8 cellular contexts compared by ENCODE assay signal in the genomic region with DNA sequence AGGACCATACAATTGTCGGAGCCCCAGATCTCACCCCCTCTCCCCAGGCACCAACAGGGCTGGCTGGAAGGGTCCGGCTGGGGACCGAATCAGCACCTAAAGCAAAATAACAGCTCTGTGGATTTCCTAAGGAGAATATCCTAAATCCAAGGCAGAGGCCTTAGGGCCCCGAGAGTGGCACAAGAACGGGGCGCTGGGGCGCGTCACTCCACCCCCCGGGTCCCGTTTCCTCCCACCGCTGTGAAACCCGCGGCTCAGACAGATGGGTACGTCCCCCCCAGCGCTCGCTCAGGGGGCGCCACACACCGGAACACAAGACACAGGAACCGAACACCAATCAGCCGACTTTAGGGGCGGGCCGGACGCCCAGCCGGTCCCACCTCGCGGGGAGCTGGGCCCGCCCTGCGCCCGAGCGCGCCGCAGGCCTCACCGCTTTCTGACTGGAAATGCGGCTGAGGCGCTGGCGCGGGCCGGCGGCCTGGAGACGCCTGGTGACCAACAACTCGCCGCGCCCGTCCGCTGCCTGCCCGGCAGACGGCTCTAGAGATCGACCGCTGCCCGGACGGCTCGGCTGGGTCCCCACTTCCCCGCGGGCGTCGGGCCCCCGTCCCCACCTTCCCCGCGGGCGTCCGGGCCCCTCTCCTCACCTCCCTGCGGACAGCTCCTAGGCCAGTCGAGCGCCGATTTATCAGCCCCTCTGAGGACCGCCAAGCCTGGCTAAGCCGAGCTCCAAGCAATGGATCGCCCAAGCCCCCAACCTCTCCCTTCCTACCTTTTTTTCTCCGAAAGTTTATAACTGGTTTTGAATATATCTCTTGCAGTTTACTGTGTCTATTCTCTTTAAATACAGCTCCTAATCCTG. TPM values are rescaled to one million over a fixed set of nuclear protein-coding genes. Genes with fewer than 3 reads are reported as not detected.
DNase-seq lines count a peak whose midpoint lies in the region; ATAC-seq and TF ChIP-seq lines count a peak whose summit lies in the region.

A gene with protein sequence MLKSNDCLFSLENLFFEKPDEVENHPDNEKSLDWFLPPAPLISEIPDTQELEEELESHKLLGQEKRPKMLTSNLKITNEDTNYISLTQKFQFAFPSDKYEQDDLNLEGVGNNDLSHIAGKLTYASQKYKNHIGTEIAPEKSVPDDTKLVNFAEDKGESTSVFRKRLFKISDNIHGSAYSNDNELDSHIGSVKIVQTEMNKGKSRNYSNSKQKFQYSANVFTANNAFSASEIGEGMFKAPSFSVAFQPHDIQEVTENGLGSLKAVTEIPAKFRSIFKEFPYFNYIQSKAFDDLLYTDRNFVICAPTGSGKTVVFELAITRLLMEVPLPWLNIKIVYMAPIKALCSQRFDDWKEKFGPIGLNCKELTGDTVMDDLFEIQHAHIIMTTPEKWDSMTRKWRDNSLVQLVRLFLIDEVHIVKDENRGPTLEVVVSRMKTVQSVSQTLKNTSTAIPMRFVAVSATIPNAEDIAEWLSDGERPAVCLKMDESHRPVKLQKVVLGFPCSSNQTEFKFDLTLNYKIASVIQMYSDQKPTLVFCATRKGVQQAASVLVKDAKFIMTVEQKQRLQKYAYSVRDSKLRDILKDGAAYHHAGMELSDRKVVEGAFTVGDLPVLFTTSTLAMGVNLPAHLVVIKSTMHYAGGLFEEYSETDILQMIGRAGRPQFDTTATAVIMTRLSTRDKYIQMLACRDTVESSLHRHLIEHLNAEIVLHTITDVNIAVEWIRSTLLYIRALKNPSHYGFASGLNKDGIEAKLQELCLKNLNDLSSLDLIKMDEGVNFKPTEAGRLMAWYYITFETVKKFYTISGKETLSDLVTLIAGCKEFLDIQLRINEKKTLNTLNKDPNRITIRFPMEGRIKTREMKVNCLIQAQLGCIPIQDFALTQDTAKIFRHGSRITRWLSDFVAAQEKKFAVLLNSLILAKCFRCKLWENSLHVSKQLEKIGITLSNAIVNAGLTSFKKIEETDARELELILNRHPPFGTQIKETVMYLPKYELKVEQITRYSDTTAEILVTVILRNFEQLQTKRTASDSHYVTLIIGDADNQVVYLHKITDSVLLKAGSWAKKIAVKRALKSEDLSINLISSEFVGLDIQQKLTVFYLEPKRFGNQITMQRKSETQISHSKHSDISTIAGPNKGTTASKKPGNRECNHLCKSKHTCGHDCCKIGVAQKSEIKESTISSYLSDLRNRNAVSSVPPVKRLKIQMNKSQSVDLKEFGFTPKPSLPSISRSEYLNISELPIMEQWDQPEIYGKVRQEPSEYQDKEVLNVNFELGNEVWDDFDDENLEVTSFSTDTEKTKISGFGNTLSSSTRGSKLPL (N-terminal part only) (minus strand): TSS at position 687 of the 862 bp plus-strand sequence. CDS start 3,755 bp downstream, outside the sequence.

- H3K9me3 ChIP-seq in PC-3 (ENCODE audit: low read length) (no peaks in the 10 kb centered on the region), cardiac muscle cell (ENCODE audit: low read depth) (no peaks in the 10 kb centered on the region), parathyroid adenoma (ENCODE audit: control insufficient read depth, low read length) (no peaks in the 10 kb centered on the region)

- no peak within 1 kb of the TSS for H3K9ac ChIP-seq in PC-3 (ENCODE audit: low read length)
- H3K9ac ChIP-seq in parathyroid adenoma: no peak within 1 kb of the TSS

- ATAC-seq in GM21390 (IDR thresholded peaks at IDR 0.05; ENCODE audit: unreplicated experiment): peak; percentile 99
- ATAC-seq in PC-3: peak; percentile 56
- ATAC-seq in activated naive CD4-positive, alpha-beta T cell treated with anti-CD3 and anti-CD28 coated beads, Interleukin-2, amount 50 U/mL, for 72 hours: peak; percentile 84 to 98

- H2AFZ ChIP-seq in PC-3 (ENCODE audit: low read length): peak within 1 kb of the TSS; percentile 52; the same call in 1 of the 2 replicates
- peak within 1 kb of the TSS; percentile 97 for H2AFZ ChIP-seq in parathyroid adenoma

- H4K20me1 ChIP-seq in PC-3 (ENCODE audit: low read length): no peaks in the 10 kb centered on the region

- no peaks in the 10 kb centered on the region for H3K27me3 Mint-ChIP-seq in type B pancreatic cell

- H3K36me3 ChIP-seq in PC-3 (ENCODE audit: low read depth, low read length): no peaks in the 10 kb centered on the region
- H3K36me3 ChIP-seq in cardiac muscle cell: no peaks in the 10 kb centered on the region
- H3K36me3 ChIP-seq in parathyroid adenoma (ENCODE audit: control insufficient read depth, insufficient read depth, low read length): no peaks in the 10 kb centered on the region

- POLR2A ChIA-PET in PC-3 (lab: Charles Lee; ENCODE audit: unreplicated experiment): no interaction called here

- peak; percentile 74 for DNase-seq in DMS153 (lab: John Stamatoyannopoulos, UW)
- DNase-seq in HS-5 (ENCODE audit: low read depth): peak; percentile 29
- DNase-seq in PC-3: no peak
- DNase-seq in activated naive CD4-positive, alpha-beta T cell treated with anti-CD3 and anti-CD28 coated beads, Interleukin-2, amount 50 U/mL, for 72 hours (ENCODE audit: low spot score in 2 of 2): peak; percentile 57 to 58
- peak; percentile 85 to 91 for DNase-seq in cardiac muscle cell (ENCODE audit: low read depth in 1 of 2, low spot score in 1 of 2)
- peak; percentile 84 for DNase-seq in type B pancreatic cell (ENCODE audit: extremely low spot score, unreplicated experiment)

- no peak within 1 kb of the TSS for H3K27ac ChIP-seq in PC-3 (ENCODE audit: low read length)
- H3K27ac ChIP-seq in cardiac muscle cell: peak within 1 kb of the TSS; percentile 77
- peak within 1 kb of the TSS; percentile 51 for H3K27ac ChIP-seq in parathyroid adenoma

- peak within 1 kb of the TSS; percentile 62 for H3K4me2 ChIP-seq in PC-3 (ENCODE audit: low read length)
- peak within 1 kb of the TSS; percentile 65 for H3K4me2 ChIP-seq in parathyroid adenoma (ENCODE audit: low read length)

- H3K4me1 ChIP-seq in PC-3 (ENCODE audit: insufficient read depth, low read length) (no peaks in the 10 kb centered on the region), cardiac muscle cell (ENCODE audit: low read depth) (peaks cover 6% of the 10 kb centered on the region), parathyroid adenoma (no peaks in the 10 kb centered on the region)

- H3K79me2 ChIP-seq in PC-3 (ENCODE audit: low read length) (no peaks in the 10 kb centered on the region), parathyroid adenoma (no peaks in the 10 kb centered on the region)

- H3K27me3 ChIP-seq in PC-3 (ENCODE audit: low read length) (peaks cover 74% of the 10 kb centered on the region), cardiac muscle cell (no peaks in the 10 kb centered on the region), parathyroid adenoma (ENCODE audit: control insufficient read depth, insufficient read depth, low read length) (no peaks in the 10 kb centered on the region)

- H3K4me3 ChIP-seq in PC-3 (ENCODE audit: low read length) (peak within 1 kb of the TSS; percentile 46), cardiac muscle cell (peak within 1 kb of the TSS; percentile 53), parathyroid adenoma (ENCODE audit: low read depth, low read length) (peak within 1 kb of the TSS; percentile 64)

- H3K4me1 Mint-ChIP-seq in type B pancreatic cell (ENCODE audit: unreplicated experiment): peaks cover 7% of the 10 kb centered on the region

- no peaks in the 10 kb centered on the region for H3K36me3 Mint-ChIP-seq in activated naive CD4-positive, alpha-beta T cell treated with anti-CD3 and anti-CD28 coated beads, Interleukin-2, amount 50 U/mL, for 72 hours
- peaks cover 7% of the 10 kb centered on the region for H3K36me3 Mint-ChIP-seq in type B pancreatic cell

- intact Hi-C loops in PC-3 (cut with micrococcal nuclease): loop anchor here (5.0 to 10.0 kb wide), 3 partner anchors 237 to 1357 kb away; no protein-coding TSS in a partner anchor

- peak within 1 kb of the TSS; percentile 93 for H3K4me3 Mint-ChIP-seq in type B pancreatic cell

- H3K27ac Mint-ChIP-seq in activated naive CD4-positive, alpha-beta T cell treated with anti-CD3 and anti-CD28 coated beads, Interleukin-2, amount 50 U/mL, for 72 hours: peak within 1 kb of the TSS in 1 of 2 donors; percentile 85
- peak within 1 kb of the TSS; percentile 59 for H3K27ac Mint-ChIP-seq in type B pancreatic cell

- CTCF ChIA-PET in PC-3 (lab: Charles Lee): no interaction called here

- no peaks in the 10 kb centered on the region for H3K9me3 Mint-ChIP-seq in activated naive CD4-positive, alpha-beta T cell treated with anti-CD3 and anti-CD28 coated beads, Interleukin-2, amount 50 U/mL, for 72 hours
- H3K9me3 Mint-ChIP-seq in type B pancreatic cell: no peaks in the 10 kb centered on the region

- TF ChIP-seq CTCF in PC-3 (conservative IDR thresholded peaks at IDR 0.05; ENCODE audit: low read depth, low read length): no peak
- TF ChIP-seq CTCF in cardiac muscle cell (IDR thresholded peaks at IDR 0.05; ENCODE audit: low read depth, low read length): peak; percentile 3
- no peak for TF ChIP-seq CTCF in parathyroid adenoma (IDR thresholded peaks at IDR 0.05)
- TF ChIP-seq CTCF in type B pancreatic cell (conservative IDR thresholded peaks at IDR 0.05): no peak

- no peaks in the 10 kb centered on the region for H3K9me2 ChIP-seq in PC-3 (replicated peaks; ENCODE audit: low read length)

- H3F3A ChIP-seq in PC-3 (ENCODE audit: low read length, unreplicated experiment): no peaks in the 10 kb centered on the region

- no TSS peak for BruUV-seq in PC-3 (replicated peaks; lab: Mats Ljungman, UMichigan)

RNA-seq across cellular contexts. Expression of the gene that starts here (rescaled TPM):
- total RNA-seq in PC-3 (2014; rRNA removed) (not detected in 2 replicates), cardiac muscle cell (6.3 and 8.3 TPM in 2 replicates), type B pancreatic cell (ENCODE audit: low replicate concordance) (1.5 and 7.1 TPM in 2 replicates)
- total RNA-seq in activated naive CD4-positive, alpha-beta T cell treated with anti-CD3 and anti-CD28 coated beads, Interleukin-2, amount 50 U/mL, for 72 hours: not detected
- polyA plus RNA-seq in cardiac muscle cell: 1.8 and 6.0 TPM in 2 replicates

Comparison
In these comparisons a context has a peak if more than half of its experiments do, and no peak if none do; other contexts are left out.
1. Peak in ATAC-seq, H3K4me3 ChIP-seq and H3K4me2 ChIP-seq in PC-3; RNA of the gene not detected or under 1 TPM.
2. Peak in DNase-seq and ATAC-seq in activated naive CD4-positive, alpha-beta T cell treated with anti-CD3 and anti-CD28 coated beads, Interleukin-2, amount 50 U/mL, for 72 hours; RNA of the gene not detected or under 1 TPM.